1 cellular context compared by ENCODE assay signal in genomic region chr18:49564435-49564834, GRCh38.
TF ChIP-seq lines count a peak whose summit lies in the region.

No MANE protein-coding gene starts in this region.

TF ChIP-seq in SK-N-SH, 30 proteins besides CTCF, POLR2A, EP300 and RAD21 (continued from another document):
- no peak for TF ChIP-seq USF2 (IDR thresholded peaks at IDR 0.05; ENCODE audit: borderline replicate concordance, low read depth, low read length)
- no peak for TF ChIP-seq SMC3 (IDR thresholded peaks at IDR 0.05; ENCODE audit: low read depth, low read length)
- TF ChIP-seq ZBTB33 (IDR thresholded peaks at IDR 0.05; ENCODE audit: borderline replicate concordance, low read depth), result no peak
- TF ChIP-seq GABPA (IDR thresholded peaks at IDR 0.05; ENCODE audit: low read depth), result no peak
